Comparison of ENCODE assay signal across 16 cellular contexts in genomic region chr1:35725591-35725990, GRCh38. TPM values are rescaled to one million over a fixed set of nuclear protein-coding genes. Genes with fewer than 3 reads are reported as not detected.
DNase-seq lines count a peak whose midpoint lies in the region; ATAC-seq and TF ChIP-seq lines count a peak whose summit lies in the region.
"Had no signal": no experiment of that assay in that cellular context is flagged by ENCODE, and none has a peak within 500 bp of the region (broad histone marks: within the 10 kb centered on the region; RNA-seq: fewer than 3 reads in every experiment).

No MANE protein-coding gene starts in this region.

- H3K36me3 ChIP-seq in neural progenitor cell: no peaks in the 10 kb centered on the region

- no peaks in the 10 kb centered on the region for H3K27me3 Mint-ChIP-seq in neural progenitor cell (ENCODE audit: insufficient read depth, low read depth)
- no peaks in the 10 kb centered on the region for H3K27me3 Mint-ChIP-seq in activated T-helper 1 cell treated with anti-CD3 and anti-CD28 coated beads, Interleukin-12 subunit alpha, Interleukin-12 subunit beta, Interleukin-2, Interleukin-4 antibody, amounts not matched to agents 30 ng/mL and 10 ng/mL and 1 ng/mL, durations not matched to agents 14 hours and 24 hours and 36 hours (ENCODE audit: insufficient read depth)
- no peaks in the 10 kb centered on the region for H3K27me3 Mint-ChIP-seq in chondrocyte (ENCODE audit: low read depth)
- H3K27me3 Mint-ChIP-seq: activated naive CD8-positive, alpha-beta T cell treated with anti-CD3 and anti-CD28 coated beads, Interleukin-2, amount 10 ng/mL, durations not matched to agents 7 days and 5 days; T-helper 17 cell had no signal

- peaks cover 5% of the 10 kb centered on the region for H4K20me1 ChIP-seq in neural progenitor cell (ENCODE audit: low read depth)

- H3K9me3 Mint-ChIP-seq in neural progenitor cell: no peaks in the 10 kb centered on the region
- no peaks in the 10 kb centered on the region for H3K9me3 Mint-ChIP-seq in activated T-helper 1 cell treated with anti-CD3 and anti-CD28 coated beads, Interleukin-12 subunit alpha, Interleukin-12 subunit beta, Interleukin-2, Interleukin-4 antibody, amounts not matched to agents 30 ng/mL and 10 ng/mL and 1 ng/mL, durations not matched to agents 14 hours and 24 hours and 36 hours
- H3K9me3 Mint-ChIP-seq in chondrocyte (ENCODE audit: low read depth): no peaks in the 10 kb centered on the region
- H3K9me3 Mint-ChIP-seq: activated naive CD8-positive, alpha-beta T cell treated with anti-CD3 and anti-CD28 coated beads, Interleukin-2, amount 10 ng/mL, durations not matched to agents 7 days and 5 days had no signal

- no peak overlapping the region for H2AFZ ChIP-seq in neural progenitor cell (replicated peaks)

- H3K27ac ChIP-seq in neural progenitor cell: no peak overlapping the region

- no peak for TF ChIP-seq CTCF in neural progenitor cell (IDR thresholded peaks at IDR 0.05)
- TF ChIP-seq CTCF in chondrocyte (IDR thresholded peaks at IDR 0.05): no peak

- intact Hi-C loops in activated T-helper 1 cell treated with anti-CD3 and anti-CD28 coated beads, Interleukin-12 subunit alpha, Interleukin-12 subunit beta, Interleukin-2, Interleukin-4 antibody, amounts not matched to agents 30 ng/mL and 10 ng/mL and 1 ng/mL, durations not matched to agents 14 hours and 24 hours and 36 hours (cut with micrococcal nuclease): no loop called here

- H3K4me3 ChIP-seq in neural progenitor cell: no peak overlapping the region
- H3K4me3 ChIP-seq: lung had no signal

- peaks cover 17% of the 10 kb centered on the region for H3K4me1 ChIP-seq in neural progenitor cell

- H3K4me3 Mint-ChIP-seq in neural progenitor cell (no peak overlapping the region), chondrocyte (ENCODE audit: unreplicated experiment) (no peak overlapping the region)
- H3K4me3 Mint-ChIP-seq in activated T-helper 1 cell treated with anti-CD3 and anti-CD28 coated beads, Interleukin-12 subunit alpha, Interleukin-12 subunit beta, Interleukin-2, Interleukin-4 antibody, amounts not matched to agents 30 ng/mL and 10 ng/mL and 1 ng/mL, durations not matched to agents 14 hours and 24 hours and 36 hours: no peak overlapping the region
- H3K4me3 Mint-ChIP-seq: activated naive CD8-positive, alpha-beta T cell treated with anti-CD3 and anti-CD28 coated beads, Interleukin-2, amount 10 ng/mL, durations not matched to agents 7 days and 5 days; T-helper 17 cell had no signal

- no peak overlapping the region for H3K9ac ChIP-seq in neural progenitor cell

- H3K4me1 Mint-ChIP-seq in neural progenitor cell (peaks cover 10% of the 10 kb centered on the region), chondrocyte (ENCODE audit: low read depth) (peaks cover 5% of the 10 kb centered on the region)
- H3K4me1 Mint-ChIP-seq in activated T-helper 1 cell treated with anti-CD3 and anti-CD28 coated beads, Interleukin-12 subunit alpha, Interleukin-12 subunit beta, Interleukin-2, Interleukin-4 antibody, amounts not matched to agents 30 ng/mL and 10 ng/mL and 1 ng/mL, durations not matched to agents 14 hours and 24 hours and 36 hours (ENCODE audit: low read depth): peaks cover 9% of the 10 kb centered on the region

- H3K9me3 ChIP-seq in neural progenitor cell (ENCODE audit: low read depth): no peaks in the 10 kb centered on the region

- ATAC-seq in HG02885 (IDR thresholded peaks at IDR 0.05; ENCODE audit: poor library complexity, unreplicated experiment): no peak
- ATAC-seq: T-helper 17 cell had no signal

- H3K79me2 ChIP-seq in neural progenitor cell (ENCODE audit: low read depth): no peaks in the 10 kb centered on the region

- peaks cover 13% of the 10 kb centered on the region for H3F3A ChIP-seq in neural progenitor cell (ENCODE audit: low read depth)

- H3K36me3 Mint-ChIP-seq in neural progenitor cell: peaks cover 7% of the 10 kb centered on the region
- peaks cover 6% of the 10 kb centered on the region for H3K36me3 Mint-ChIP-seq in activated T-helper 1 cell treated with anti-CD3 and anti-CD28 coated beads, Interleukin-12 subunit alpha, Interleukin-12 subunit beta, Interleukin-2, Interleukin-4 antibody, amounts not matched to agents 30 ng/mL and 10 ng/mL and 1 ng/mL, durations not matched to agents 14 hours and 24 hours and 36 hours (ENCODE audit: low read depth)
- H3K36me3 Mint-ChIP-seq in chondrocyte (ENCODE audit: low read depth): no peaks in the 10 kb centered on the region

- H3K27ac Mint-ChIP-seq in neural progenitor cell (peak overlapping the region; percentile 82), chondrocyte (ENCODE audit: unreplicated experiment) (no peak overlapping the region)
- H3K27ac Mint-ChIP-seq in activated T-helper 1 cell treated with anti-CD3 and anti-CD28 coated beads, Interleukin-12 subunit alpha, Interleukin-12 subunit beta, Interleukin-2, Interleukin-4 antibody, amounts not matched to agents 30 ng/mL and 10 ng/mL and 1 ng/mL, durations not matched to agents 14 hours and 24 hours and 36 hours: no peak overlapping the region
- H3K27ac Mint-ChIP-seq: activated naive CD8-positive, alpha-beta T cell treated with anti-CD3 and anti-CD28 coated beads, Interleukin-2, amount 10 ng/mL, durations not matched to agents 7 days and 5 days had no signal

- DNase-seq in CD1c-positive myeloid dendritic cell (ENCODE audit: extremely low spot score) (peak; percentile 12), amniotic epithelial cell (ENCODE audit: low read depth) (peak; percentile 60), foreskin melanocyte (peak; percentile 80), neural progenitor cell (ENCODE audit: low spot score) (peak; percentile 63), activated gamma-delta T cell (lab: John Stamatoyannopoulos, UW) (no peak), chondrocyte (ENCODE audit: low spot score) (no peak)
- no peak for DNase-seq in activated T-helper 1 cell treated with anti-CD3 and anti-CD28 coated beads, Interleukin-12 subunit alpha, Interleukin-12 subunit beta, Interleukin-2, Interleukin-4 antibody, amounts not matched to agents 30 ng/mL and 10 ng/mL and 1 ng/mL, durations not matched to agents 14 hours and 24 hours and 36 hours (ENCODE audit: low spot score)
- DNase-seq: activated CD4-positive, CD25-positive, alpha-beta regulatory T cell treated with anti-CD3 and anti-CD28 coated beads, Interleukin-2, amount 50 U/mL, for 72 hours; activated naive CD8-positive, alpha-beta T cell treated with anti-CD3 and anti-CD28 coated beads, Interleukin-2, amount 10 ng/mL, durations not matched to agents 7 days and 5 days; AML-193; DMS 273 treated with DMSO at 0.1 percent for 48 hours; NCI-H146; NCI-H524; T-helper 17 cell had no signal

- H3K4me2 ChIP-seq in neural progenitor cell: peak overlapping the region; percentile 45

- no peaks in the 10 kb centered on the region for H3K27me3 ChIP-seq in neural progenitor cell

RNA-seq across cellular contexts. Expression of gene C1orf216, which starts 6.9 kb away (rescaled TPM):
- total RNA-seq in neural progenitor cell (ENCODE audit: low replicate concordance): 4.4 and 8.0 TPM in 2 replicates
- total RNA-seq in activated T-helper 1 cell treated with anti-CD3 and anti-CD28 coated beads, Interleukin-12 subunit alpha, Interleukin-12 subunit beta, Interleukin-2, Interleukin-4 antibody, amounts not matched to agents 30 ng/mL and 10 ng/mL and 1 ng/mL, durations not matched to agents 14 hours and 24 hours and 36 hours: 25.3 and 25.9 TPM in 2 replicates
- total RNA-seq in chondrocyte: 23.2 to 26.1 TPM (median 24.8 TPM) in 3 replicates

RNA-seq across cellular contexts. Expression of gene CLSPN, which starts 44.2 kb away (rescaled TPM):
- total RNA-seq in neural progenitor cell (ENCODE audit: low replicate concordance): 23.6 and 26.2 TPM in 2 replicates
- 53.0 and 53.1 TPM in 2 replicates for total RNA-seq in activated T-helper 1 cell treated with anti-CD3 and anti-CD28 coated beads, Interleukin-12 subunit alpha, Interleukin-12 subunit beta, Interleukin-2, Interleukin-4 antibody, amounts not matched to agents 30 ng/mL and 10 ng/mL and 1 ng/mL, durations not matched to agents 14 hours and 24 hours and 36 hours
- 4.4 to 19.6 TPM (median 4.8 TPM) in 3 replicates for total RNA-seq in chondrocyte

Comparison
In these comparisons a context has a peak if more than half of its experiments do, and no peak if none do; other contexts are left out.
1. DNase-seq: peak in CD1c-positive myeloid dendritic cell (single experiment), amniotic epithelial cell (single experiment), foreskin melanocyte (single experiment) and neural progenitor cell (single experiment); none in activated T-helper 1 cell treated with anti-CD3 and anti-CD28 coated beads, Interleukin-12 subunit alpha, Interleukin-12 subunit beta, Interleukin-2, Interleukin-4 antibody, amounts not matched to agents 30 ng/mL and 10 ng/mL and 1 ng/mL, durations not matched to agents 14 hours and 24 hours and 36 hours (single experiment), activated gamma-delta T cell (single experiment) and chondrocyte (single experiment).